Comparison of ENCODE assay signal across 8 cellular contexts in genomic region chr1:147084273-147085096, GRCh38.
DNase-seq lines count a peak whose midpoint lies in the region; ATAC-seq, FAIRE-seq and TF ChIP-seq lines count a peak whose summit lies in the region.

No MANE protein-coding gene starts in this region.

- peak overlapping the region; percentile 96 for H2AFZ ChIP-seq in osteoblast (ENCODE audit: low read length)

- ATAC-seq in GM19467 (IDR thresholded peaks at IDR 0.05; ENCODE audit: unreplicated experiment) = peak; percentile 72

- peaks cover 27 to 32% of the 10 kb centered on the region in 2 donors for H3K27me3 Mint-ChIP-seq in CD4-positive, alpha-beta memory T cell
- H3K27me3 Mint-ChIP-seq in glutamatergic neuron (ENCODE audit: unreplicated experiment) = peaks cover 22% of the 10 kb centered on the region

- H3K36me3 ChIP-seq in CD4-positive, alpha-beta memory T cell (ENCODE audit: insufficient read depth, low read length) = no peaks in the 10 kb centered on the region
- no peaks in the 10 kb centered on the region for H3K36me3 ChIP-seq in osteoblast (ENCODE audit: insufficient read depth, low read length)
- H3K36me3 ChIP-seq in testis (ENCODE audit: low read depth, missing control alignments) = no peaks in the 10 kb centered on the region

- peak overlapping the region; percentile 66 to 79 for H3K4me3 ChIP-seq in CD4-positive, alpha-beta memory T cell (ENCODE audit: low read length in 2 of 2)
- H3K4me3 ChIP-seq in osteoblast (ENCODE audit: insufficient read depth, low read length) (peak overlapping the region; percentile 77), testis (peak overlapping the region; percentile 45 to 56)

- TF ChIP-seq POLR2A in testis (IDR thresholded peaks at IDR 0.05) = peak; percentile 12

- POLR2A ChIA-PET in CD4-positive, alpha-beta memory T cell (lab: Charles Lee; ENCODE audit: partially characterized antibody) = interaction anchor here (0.8 to 2.1 kb wide), 17 partner anchors 9 to 158 kb away, joined by 3 to 61 read pairs (median 6); partner anchors contain the start of genes CHD1L, FMO5, NBPF12 and PRKAB2
- POLR2A ChIA-PET in RWPE1 (lab: Yijun Ruan, JAX; ENCODE audit: low non-redundant PET) = interaction anchor here (0.6 to 0.7 kb wide), 2 partner anchors 9 to 67 kb away, joined by 3 read pairs; no protein-coding TSS in a partner anchor

- intact Hi-C loops in CD4-positive, alpha-beta memory T cell (cut with micrococcal nuclease) = loop anchor here (1.0 to 5.0 kb wide), 4 partner anchors 11 to 158 kb away; partner anchors contain the start of genes CHD1L and PRKAB2
- intact Hi-C loops in testis (cut with DNase I; ENCODE audit: low total_unique reads) = no loop called here

- peaks cover 23% of the 10 kb centered on the region for H3K4me1 ChIP-seq in CD4-positive, alpha-beta memory T cell (ENCODE audit: insufficient read depth, low read length)
- H3K4me1 ChIP-seq in osteoblast (ENCODE audit: insufficient read depth, low read length) (peaks cover 12% of the 10 kb centered on the region), testis (peaks cover 3% of the 10 kb centered on the region)

- H3K27me3 ChIP-seq in CD4-positive, alpha-beta memory T cell (ENCODE audit: insufficient read depth, low read length) = peaks cover 18% of the 10 kb centered on the region
- H3K27me3 ChIP-seq in osteoblast (ENCODE audit: insufficient read depth, low read length) = peaks cover 44% of the 10 kb centered on the region
- no peaks in the 10 kb centered on the region for H3K27me3 ChIP-seq in testis

- H3K9me3 ChIP-seq in CD4-positive, alpha-beta memory T cell (ENCODE audit: control insufficient read depth in 1 of 2, low read length in 2 of 2) = no peaks in the 10 kb centered on the region
- H3K9me3 ChIP-seq in osteoblast (ENCODE audit: low read depth, low read length) = no peaks in the 10 kb centered on the region
- no peaks in the 10 kb centered on the region for H3K9me3 ChIP-seq in testis

- no peaks in the 10 kb centered on the region for H4K20me1 ChIP-seq in osteoblast (ENCODE audit: insufficient read depth, low read length)

- H3K36me3 Mint-ChIP-seq in CD4-positive, alpha-beta memory T cell = peaks cover 0 to 9% of the 10 kb centered on the region in 2 donors
- H3K36me3 Mint-ChIP-seq in glutamatergic neuron (ENCODE audit: unreplicated experiment) = no peaks in the 10 kb centered on the region

- no peaks in the 10 kb centered on the region for H3K79me2 ChIP-seq in osteoblast (ENCODE audit: insufficient read depth, low read length)

- H3K9me3 Mint-ChIP-seq in CD4-positive, alpha-beta memory T cell = peaks cover 0 to 20% (median 5%) of the 10 kb centered on the region in 8 donors
- peaks cover 11% of the 10 kb centered on the region for H3K9me3 Mint-ChIP-seq in glutamatergic neuron (ENCODE audit: unreplicated experiment)

- peak overlapping the region; percentile 62 for H3K27ac ChIP-seq in CD4-positive, alpha-beta memory T cell (ENCODE audit: low read depth, low read length)
- H3K27ac ChIP-seq in RWPE1 = peak overlapping the region; percentile 59
- peak overlapping the region; percentile 93 for H3K27ac ChIP-seq in osteoblast (ENCODE audit: low read depth, low read length)
- peak overlapping the region; percentile 6 to 59 for H3K27ac ChIP-seq in testis

- TF ChIP-seq CTCF in RWPE1 (conservative IDR thresholded peaks at IDR 0.05; ENCODE audit: low read depth) (no peak), glutamatergic neuron (IDR thresholded peaks at IDR 0.05; ENCODE audit: partially characterized antibody, unreplicated experiment) (no peak), osteoblast (IDR thresholded peaks at IDR 0.05; ENCODE audit: extremely low read depth, low read depth, low read length) (no peak), testis (IDR thresholded peaks at IDR 0.05) (no peak)

- DNase-seq in CD4-positive, alpha-beta memory T cell = peak; percentile 55 to 90 (median 81)
- peak; percentile 73 for DNase-seq in HTR-8/SVneo (ENCODE audit: insufficient read length, low spot score)
- peak; percentile 82 for DNase-seq in RWPE1 (ENCODE audit: low spot score)
- peak; percentile 86 for DNase-seq in activated naive CD4-positive, alpha-beta T cell treated with Interleukin-2 at 50 U/mL for 16 hours
- peak; percentile 80 for DNase-seq in glutamatergic neuron
- DNase-seq in osteoblast (ENCODE audit: insufficient read length, low spot score, missing footprints) = peak; percentile 94
- peak; percentile 79 for DNase-seq in testis

- CTCF ChIA-PET in CD4-positive, alpha-beta memory T cell (lab: Charles Lee; ENCODE audit: partially characterized antibody) = interaction anchor here (0.7 to 1.0 kb wide), 3 partner anchors 15 to 85 kb away, joined by 3 read pairs; no protein-coding TSS in a partner anchor
- CTCF ChIA-PET in RWPE1 (lab: Yijun Ruan, JAX) = interaction anchor here (0.5 to 0.6 kb wide), 2 partner anchors 9 to 754 kb away, joined by 3 to 4 read pairs; no protein-coding TSS in a partner anchor

- FAIRE-seq in HTR-8/SVneo (lab: Jason Lieb, UNC) = peak; percentile 20

- peak overlapping the region; percentile 97 to 100 (median 99) for H3K27ac Mint-ChIP-seq in CD4-positive, alpha-beta memory T cell
- H3K27ac Mint-ChIP-seq in glutamatergic neuron (ENCODE audit: unreplicated experiment) = peak overlapping the region; percentile 100

- 2 to 3% methylated on average over 47 to 51 of the region's 51 CpGs for WGBS in testis, 2 donors

- H3K4me2 ChIP-seq in osteoblast (ENCODE audit: insufficient read depth, low read length) = peak overlapping the region; percentile 93

- peaks cover 13 to 46% (median 34%) of the 10 kb centered on the region in 4 donors for H3K4me1 Mint-ChIP-seq in CD4-positive, alpha-beta memory T cell
- peaks cover 5% of the 10 kb centered on the region for H3K4me1 Mint-ChIP-seq in glutamatergic neuron (ENCODE audit: low read depth, unreplicated experiment)

- H3K4me3 Mint-ChIP-seq in CD4-positive, alpha-beta memory T cell = peak overlapping the region; percentile 94 to 99 (median 96)
- peak overlapping the region; percentile 99 for H3K4me3 Mint-ChIP-seq in glutamatergic neuron (ENCODE audit: unreplicated experiment)

Comparison
In these comparisons a context has a peak if more than half of its experiments do, and no peak if none do; other contexts are left out.
1. Peak in every context shown above with its lines: DNase-seq, ATAC-seq, H3K4me3 ChIP-seq and H3K27ac ChIP-seq.
2. H3K27ac ChIP-seq: peak in every context shown above with its lines; median percentile 93 in osteoblast; 62 in CD4-positive, alpha-beta memory T cell; 59 in RWPE1; 32 in testis.